9 cellular contexts compared by ENCODE assay signal in genomic region chr12:25276199-25276937, GRCh38. TPM values are rescaled to one million over a fixed set of nuclear protein-coding genes. Genes with fewer than 3 reads are reported as not detected.
A peak's percentile ranks its signal among the peaks of the same experiment; 100 is the strongest.
DNase-seq lines count a peak whose midpoint lies in the region; ATAC-seq and TF ChIP-seq lines count a peak whose summit lies in the region.
"Had no signal": no experiment of that assay in that cellular context is flagged by ENCODE, and none has a peak within 500 bp of the region (broad histone marks: within the 10 kb centered on the region; RNA-seq: fewer than 3 reads in every experiment).

No MANE protein-coding gene starts in this region.

- dilution Hi-C loops in mammary epithelial cell (cut with HindIII; ENCODE audit: low sequenced_read_pairs): no loop called here

- H3K4me3 ChIP-seq in BE2C (ENCODE audit: low read depth, low read length) (no peak overlapping the region), mammary epithelial cell (replicated peaks in 1 of 3; ENCODE audit: insufficient read depth in 1 of 3, low read depth in 2 of 3, low read length in 3 of 3) (no peak overlapping the region)
- H3K4me3 ChIP-seq: heart left ventricle had no signal

- H3K9me3 ChIP-seq in BE2C: no peaks in the 10 kb centered on the region
- no peaks in the 10 kb centered on the region for H3K9me3 ChIP-seq in mammary epithelial cell (replicated peaks; ENCODE audit: insufficient read depth, low read length)
- H3K9me3 ChIP-seq: heart left ventricle had no signal

- no TSS peak for BruUV-seq in mammary epithelial cell (replicated peaks; lab: Mats Ljungman, UMichigan)

- no peaks in the 10 kb centered on the region for H3K79me2 ChIP-seq in mammary epithelial cell (ENCODE audit: insufficient read depth, low read length)

- in situ Hi-C loops in SK-MEL-5 (cut with HindIII; ENCODE audit: low pct_unique_long_range_greater_than_20kb, low sequenced_read_pairs): no loop called here
- in situ Hi-C loops in mammary epithelial cell (cut with MboI; ENCODE audit: low sequenced_read_pairs in 2 of 2): no loop called here

- peak; percentile 68 for DNase-seq in BE2C
- DNase-seq in SK-MEL-5 (ENCODE audit: low read depth, low spot score): peak; percentile 17
- peak; percentile 93 for DNase-seq in mammary epithelial cell
- DNase-seq in pulmonary artery endothelial cell (ENCODE audit: low read depth, low spot score): peak; percentile 44
- no peak for DNase-seq in D341Med (ENCODE audit: low spot score)

- H3K4me1 ChIP-seq in BE2C (peaks cover 11% of the 10 kb centered on the region), mammary epithelial cell (ENCODE audit: insufficient read depth, low read length) (peaks cover 6% of the 10 kb centered on the region)

- peak overlapping the region; percentile 76 for H2AFZ ChIP-seq in mammary epithelial cell (ENCODE audit: low read depth, low read length)

- WGBS in mammary epithelial cell (ENCODE audit: low coverage, missing lambda C conversion rate): 87% methylated on average over 4 of the region's 4 CpGs

- TF ChIP-seq CTCF in BE2C (IDR thresholded peaks at IDR 0.05; ENCODE audit: low read depth, low read length): no peak
- no peak for TF ChIP-seq CTCF in mammary epithelial cell (conservative IDR thresholded peaks at IDR 0.05 in 1 of 2, IDR thresholded peaks at IDR 0.05 in 1 of 2; ENCODE audit: extremely low read depth in 1 of 2, insufficient read depth in 1 of 2, low read depth in 1 of 2, low read length in 2 of 2)

- H3K27ac ChIP-seq in mammary epithelial cell (ENCODE audit: insufficient read depth, low read depth, low read length): no peak overlapping the region
- H3K27ac ChIP-seq: heart left ventricle had no signal

- CTCF ChIA-PET in mammary epithelial cell (lab: Charles Lee; ENCODE audit: low non-redundant PET): no interaction called here

- H3K36me3 ChIP-seq in BE2C (no peaks in the 10 kb centered on the region), mammary epithelial cell (ENCODE audit: insufficient read depth, low read length) (no peaks in the 10 kb centered on the region)
- H3K36me3 ChIP-seq: heart left ventricle had no signal

- peak overlapping the region; percentile 10 for H3K4me2 ChIP-seq in mammary epithelial cell (ENCODE audit: insufficient read depth, low read depth, low read length)

- peak; percentile 41 for ATAC-seq in HG03469 (IDR thresholded peaks at IDR 0.05; ENCODE audit: unreplicated experiment)
- ATAC-seq in HG03135 (IDR thresholded peaks at IDR 0.05; ENCODE audit: unreplicated experiment): no peak
- no peak for ATAC-seq in GM21825 (IDR thresholded peaks at IDR 0.05; ENCODE audit: unreplicated experiment)
- ATAC-seq: heart left ventricle had no signal

- no peaks in the 10 kb centered on the region for H4K20me1 ChIP-seq in mammary epithelial cell (ENCODE audit: insufficient read depth, low read length)

- intact Hi-C loops in mammary epithelial cell (cut with micrococcal nuclease): loop anchor here (2.0 kb wide), 1 partner anchor 26 kb away; the partner anchor contains the start of gene KRAS

- no peak overlapping the region for H3K9ac ChIP-seq in mammary epithelial cell (ENCODE audit: insufficient read depth, low read length)

- H3K27me3 ChIP-seq in BE2C (no peaks in the 10 kb centered on the region), mammary epithelial cell (ENCODE audit: insufficient read depth, low read length) (no peaks in the 10 kb centered on the region)
- H3K27me3 ChIP-seq: heart left ventricle had no signal

RNA-seq across cellular contexts. Expression of gene KRAS, which starts 25.6 kb away (rescaled TPM):
- 12.7 TPM for polyA plus RNA-seq in BE2C (2012; ENCODE audit: insufficient read depth, insufficient read length, low read depth)
- 9.7 and 11.9 TPM in 2 replicates for total RNA-seq in SK-MEL-5 (2014; rRNA removed; shearing (Covaris generic))
- 16.7 and 20.1 TPM in 2 replicates for polyA plus RNA-seq in SK-MEL-5 (2015; cell fraction: cytosol; rRNA removed)
- 9.8 and 14.2 TPM in 2 replicates for polyA plus RNA-seq in SK-MEL-5 (2015; cell fraction: nucleus; rRNA removed)
- total RNA-seq in mammary epithelial cell: 10 to 100 TPM; 23.5 to 23.9 TPM
- 10.0 TPM for polyA plus RNA-seq in mammary epithelial cell
- polyA minus RNA-seq in mammary epithelial cell: 8.0 TPM
- 19.3 and 22.3 TPM in 2 replicates for total RNA-seq in pulmonary artery endothelial cell
